24 cellular contexts compared by ENCODE assay signal in the genomic region with DNA sequence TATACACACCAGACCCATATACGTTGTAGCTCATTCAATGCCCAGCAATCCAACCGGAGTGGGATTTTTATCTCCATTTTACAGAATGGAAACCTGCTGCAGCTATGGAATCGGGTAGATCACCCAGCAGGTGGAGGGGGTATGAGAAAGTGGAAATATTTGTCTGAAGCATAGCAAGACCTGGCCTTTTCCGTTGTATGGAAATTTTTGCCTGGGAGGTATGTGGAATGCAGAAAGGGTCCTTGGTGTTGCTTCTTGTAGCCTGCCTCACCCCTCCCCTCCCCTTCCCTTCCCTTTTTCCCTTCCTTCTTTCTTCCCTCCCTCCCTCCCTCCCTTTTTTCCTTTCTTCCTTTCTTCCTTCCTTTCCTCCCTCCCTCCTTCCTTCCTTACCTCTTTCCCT. TPM values are rescaled to one million over a fixed set of nuclear protein-coding genes. Genes with fewer than 3 reads are reported as not detected.
"Had no signal": no experiment of that assay in that cellular context is flagged by ENCODE, and none has a peak within 500 bp of the region (broad histone marks: within the 10 kb centered on the region; RNA-seq: fewer than 3 reads in every experiment).

No MANE protein-coding gene starts in this region.

- H3K4me1 ChIP-seq: uterus had no signal

- FAIRE-seq: bronchial epithelial cell had no signal

- H3K36me3 ChIP-seq: esophagus squamous epithelium, thoracic aorta, uterus, WERI-Rb-1 had no signal

- H3K4me3 ChIP-seq: esophagus squamous epithelium, thoracic aorta, uterus had no signal

- H3K27me3 ChIP-seq: uterus had no signal

- ATAC-seq: activated naive CD8-positive, alpha-beta T cell treated with anti-CD3 and anti-CD28 coated beads, Interleukin-2, amount 50 U/mL, for 24 hours; naive thymus-derived CD4-positive, alpha-beta T cell; stimulated activated naive CD8-positive, alpha-beta T cell treated with anti-CD3 and anti-CD28 coated beads, Interleukin-15, Interleukin-2, amounts not matched to agents 100 U/mL and 50 U/mL, for 24 hours had no signal

- H3K9me3 ChIP-seq: esophagus squamous epithelium, thoracic aorta, uterus had no signal

- H3K27ac ChIP-seq: thoracic aorta, WERI-Rb-1 had no signal

- DNase-seq: activated CD4-positive, alpha-beta memory T cell treated with anti-CD3 and anti-CD28 coated beads, Interleukin-2, amount 10 ng/mL, durations not matched to agents 7 days and 5 days; activated CD4-positive, alpha-beta T cell treated with anti-CD3 and anti-CD28 coated beads, Interleukin-2, amount 10 ng/mL, durations not matched to agents 7 days and 5 days; activated CD4-positive, CD25-positive, alpha-beta regulatory T cell treated with anti-CD3 and anti-CD28 coated beads, Interleukin-2, amount 50 U/mL, for 72 hours; activated CD8-positive, alpha-beta memory T cell treated with anti-CD3 and anti-CD28 coated beads, Interleukin-2, amount 50 U/mL, for 48 hours; activated gamma-delta T cell; activated naive CD4-positive, alpha-beta T cell treated with anti-CD3 and anti-CD28 coated beads, Interleukin-2, amount 50 U/mL, for 16 hours; activated naive CD8-positive, alpha-beta T cell treated with anti-CD3 and anti-CD28 coated beads, Interleukin-2, amount 50 U/mL, for 24 hours; activated T-cell treated with anti-CD3 and anti-CD28 coated beads, Interleukin-2, amount 50 U/mL, for 24 hours; amygdala; esophagus squamous epithelium; foreskin melanocyte; islet precursor cell; mammary epithelial cell; naive thymus-derived CD4-positive, alpha-beta T cell; nucleus accumbens; right cardiac atrium; stimulated activated CD4-positive, alpha-beta T cell treated with anti-CD3 and anti-CD28 coated beads, Interleukin-2, amount 100 ng/mL, for 48 hours; stimulated activated naive CD8-positive, alpha-beta T cell treated with anti-CD3 and anti-CD28 coated beads, Interleukin-15, Interleukin-2, amounts not matched to agents 100 U/mL and 50 U/mL, for 24 hours; SW 1271; T1000; uterus; WERI-Rb-1 had no signal

RNA-seq across cellular contexts. Expression of a gene that starts 15.2 kb away (rescaled TPM):
- total RNA-seq: bronchial epithelial cell, mammary epithelial cell had no signal
